ENCODE assay signal across 1 cellular context in genomic region chr5:179700401-179700918, GRCh38.
TF ChIP-seq lines count a peak whose summit lies in the region.

No MANE protein-coding gene starts in this region.

TF ChIP-seq in H1, 55 proteins besides CTCF, POLR2A, EP300 and RAD21:
- no peak for TF ChIP-seq SIX5 (IDR thresholded peaks at IDR 0.05; ENCODE audit: low read depth, low read length)
- 0 out of 4 replicates have a peak, but pooled peaks of 1 of the 2 experiments have one; percentile 18 for TF ChIP-seq SIN3A (conservative IDR thresholded peaks at IDR 0.05 in 1 of 2, IDR thresholded peaks at IDR 0.05 in 1 of 2; ENCODE audit: low read depth in 1 of 2, low read length in 2 of 2)
- no peak for TF ChIP-seq CBX8 (IDR thresholded peaks at IDR 0.05; ENCODE audit: borderline replicate concordance, low read depth, low read length)
- TF ChIP-seq SIRT6 (IDR thresholded peaks at IDR 0.05; ENCODE audit: low read length): no peak
- no peak for TF ChIP-seq CTBP2 (IDR thresholded peaks at IDR 0.05; ENCODE audit: borderline replicate concordance, insufficient read depth, insufficient read length, low read length)
- TF ChIP-seq EGR1 (IDR thresholded peaks at IDR 0.05; ENCODE audit: borderline replicate concordance, low read depth, low read length): no peak
- TF ChIP-seq CHD7 (IDR thresholded peaks at IDR 0.05; ENCODE audit: insufficient replicate concordance, low read length): no peak
- TF ChIP-seq E2F6 (IDR thresholded peaks at IDR 0.05): no peak
- TF ChIP-seq POLR2AphosphoS5 (IDR thresholded peaks at IDR 0.05; ENCODE audit: low read depth, low read length): peak; percentile 44
- TF ChIP-seq BCL11A (IDR thresholded peaks at IDR 0.05; ENCODE audit: low read depth in 2 of 2, low read length in 2 of 2): no peak
- TF ChIP-seq TEAD4 (IDR thresholded peaks at IDR 0.05; ENCODE audit: low read depth, low read length): no peak
- TF ChIP-seq MAFK (IDR thresholded peaks at IDR 0.05; ENCODE audit: low read depth, low read length): no peak
- no peak for TF ChIP-seq TBP (IDR thresholded peaks at IDR 0.05; ENCODE audit: low read depth, low read length)
